9 cellular contexts compared by ENCODE assay signal in the genomic region with DNA sequence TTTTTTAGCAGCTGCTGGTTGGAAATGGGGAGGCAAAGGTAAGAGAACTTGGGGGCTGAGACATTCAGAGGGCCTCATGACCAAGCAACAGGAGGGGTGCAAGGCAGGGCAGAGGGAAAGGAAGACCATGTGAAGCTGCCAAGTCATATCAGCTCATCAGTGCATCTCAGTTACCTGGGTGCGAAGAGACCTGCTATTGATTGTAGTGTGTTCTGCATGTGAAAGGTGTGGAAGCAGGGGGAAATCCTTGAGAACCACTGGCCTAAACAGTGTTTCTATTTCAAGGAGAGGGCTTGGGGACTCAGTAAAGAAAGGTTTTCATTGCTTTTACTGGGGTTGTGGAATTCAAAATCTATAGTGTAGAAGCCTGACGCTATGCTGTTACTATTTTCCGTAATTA. TPM values are rescaled to one million over a fixed set of nuclear protein-coding genes. Genes with fewer than 3 reads are reported as not detected.
"Had no signal": no experiment of that assay in that cellular context is flagged by ENCODE, and none has a peak within 500 bp of the region (broad histone marks: within the 10 kb centered on the region; RNA-seq: fewer than 3 reads in every experiment).

No MANE protein-coding gene starts in this region.

- H3K4me3 ChIP-seq: GM23248, HAP-1 had no signal

- H3K9me3 Mint-ChIP-seq: HFFc6 had no signal

- DNase-seq: GM23248, GOT3, H7, H9, HCEC 1CT, HFFc6 had no signal

- H3K27ac Mint-ChIP-seq: H9, HFFc6 had no signal

- H3K36me3 ChIP-seq: HAP-1 had no signal

- H2AFZ ChIP-seq: GM23248 had no signal

- H3K9me3 ChIP-seq: HAP-1 had no signal

- FAIRE-seq: H54 had no signal

- H3K4me3 Mint-ChIP-seq: H9, HFFc6 had no signal

- H3K9ac ChIP-seq: GM23248 had no signal

- ATAC-seq: HCT116 had no signal

- H3K27ac ChIP-seq: GM23248 had no signal

- H3K4me1 ChIP-seq: HAP-1 had no signal

RNA-seq across cellular contexts. Expression of a gene that starts 47.1 kb away (rescaled TPM):
- polyA plus RNA-seq: GM23248 had no signal
